ENCODE assay signal across 7 cellular contexts in the genomic region with DNA sequence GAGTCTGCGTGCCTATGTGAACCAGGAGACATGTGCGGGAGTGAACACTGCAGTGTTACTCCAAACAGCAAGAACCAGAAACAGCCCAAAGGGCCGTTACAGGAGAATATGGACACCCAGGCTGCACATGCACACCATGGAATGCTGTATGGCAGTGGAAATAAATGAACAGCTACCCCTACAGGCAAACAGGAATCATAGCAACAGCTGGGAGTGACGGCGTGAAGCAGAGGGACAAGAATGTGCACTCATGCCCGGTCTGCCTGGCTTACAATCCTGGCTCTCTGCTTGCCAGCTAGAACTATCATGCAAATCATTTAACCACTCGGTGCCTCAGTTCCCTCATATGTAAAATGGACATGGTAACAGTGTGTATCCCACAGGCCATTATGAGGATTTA. TPM values are rescaled to one million over a fixed set of nuclear protein-coding genes. Genes with fewer than 3 reads are reported as not detected.
DNase-seq lines count a peak whose midpoint lies in the region; ATAC-seq and TF ChIP-seq lines count a peak whose summit lies in the region.

No MANE protein-coding gene starts in this region.

- H3K4me2 ChIP-seq in Karpas-422 (ENCODE audit: low read depth, low read length, poor library complexity, severe bottlenecking) = no peak overlapping the region

- no peaks in the 10 kb centered on the region for H3K79me2 ChIP-seq in Karpas-422 (ENCODE audit: low read length)

- H3K9me3 ChIP-seq in Karpas-422 (ENCODE audit: low read length) (no peaks in the 10 kb centered on the region), body of pancreas (no peaks in the 10 kb centered on the region)

- H3K27ac ChIP-seq in Karpas-422 (ENCODE audit: low read length) = no peak overlapping the region
- no peak overlapping the region for H3K27ac ChIP-seq in body of pancreas
- H3K27ac ChIP-seq in layer of hippocampus (ENCODE audit: low read depth, low read length) = peak overlapping the region; percentile 46

- H3K4me3 ChIP-seq in Karpas-422 (ENCODE audit: low read length) (no peak overlapping the region), body of pancreas (no peak overlapping the region)

- ATAC-seq in body of pancreas (peak; percentile 77), HG03175 (IDR thresholded peaks at IDR 0.05; ENCODE audit: unreplicated experiment) (no peak), GM21390 (IDR thresholded peaks at IDR 0.05; ENCODE audit: unreplicated experiment) (no peak)

- no peak overlapping the region for H2AFZ ChIP-seq in Karpas-422 (ENCODE audit: low read length)

- H4K20me1 ChIP-seq in Karpas-422 (ENCODE audit: insufficient read depth, low read depth, low read length) = no peaks in the 10 kb centered on the region

- DNase-seq in G401 (ENCODE audit: low spot score) = peak; percentile 34
- DNase-seq in Karpas-422 = peak; percentile 63
- DNase-seq in body of pancreas = peak; percentile 30 to 43 (median 32)
- no peak for DNase-seq in activated naive CD4-positive, alpha-beta T cell (lab: John Stamatoyannopoulos, UW)

- no peak for TF ChIP-seq POLR2A in body of pancreas (IDR thresholded peaks at IDR 0.05)

- H3K9ac ChIP-seq in Karpas-422 (ENCODE audit: low read length) = no peak overlapping the region

- H3K9me2 ChIP-seq in Karpas-422 (replicated peaks; ENCODE audit: insufficient read depth, low read length) = no peaks in the 10 kb centered on the region

- in situ Hi-C loops in G401 (cut with HindIII; ENCODE audit: low sequenced_read_pairs) = no loop called here

- intact Hi-C loops in body of pancreas (cut with DNase I) = no loop called here

- 40 to 60% methylated on average over 1 to 3 of the region's 7 CpGs for WGBS in body of pancreas, 2 donors

- H3K36me3 ChIP-seq in Karpas-422 (ENCODE audit: insufficient read depth, low read length) (no peaks in the 10 kb centered on the region; the same call in 1 of the 2 replicates), body of pancreas (replicated peaks in 1 of 2; ENCODE audit: insufficient read depth in 1 of 2, low read depth in 2 of 2) (no peaks in the 10 kb centered on the region)

- TF ChIP-seq CTCF in body of pancreas (IDR thresholded peaks at IDR 0.05) = peak in 5 of 7 experiments; percentile 17 to 47 (median 39)

- H3K27me3 ChIP-seq in Karpas-422 (ENCODE audit: low read length) (no peaks in the 10 kb centered on the region), body of pancreas (no peaks in the 10 kb centered on the region), layer of hippocampus (ENCODE audit: control insufficient read depth, insufficient read depth, low read length) (no peaks in the 10 kb centered on the region)

- H3K4me1 ChIP-seq in Karpas-422 (ENCODE audit: low read length) (peaks cover 2% of the 10 kb centered on the region), body of pancreas (no peaks in the 10 kb centered on the region)

RNA-seq across cellular contexts. Expression of a gene that starts 16.6 kb away (rescaled TPM):
- total RNA-seq in G401 (2014; rRNA removed; shearing (Covaris generic)) = 27.2 and 28.2 TPM in 2 replicates
- total RNA-seq in Karpas-422 (2014; rRNA removed; shearing (Covaris generic); ENCODE audit: low replicate concordance) = 8.2 and 20.7 TPM in 2 replicates
- total RNA-seq in body of pancreas = 10 to 100 TPM; 12.9 to 15.3 TPM

RNA-seq across cellular contexts. Expression of a gene that starts 27.2 kb away (rescaled TPM):
- 18.6 and 36.0 TPM in 2 replicates for total RNA-seq in G401 (2014; rRNA removed; shearing (Covaris generic))
- 80.3 and 115 TPM in 2 replicates for total RNA-seq in Karpas-422 (2014; rRNA removed; shearing (Covaris generic); ENCODE audit: low replicate concordance)
- 10 to 100 TPM; 59.4 to 77.1 TPM for total RNA-seq in body of pancreas

RNA-seq across cellular contexts. Expression of a gene that starts 33.1 kb away (rescaled TPM):
- total RNA-seq in G401 (2014; rRNA removed; shearing (Covaris generic)) = 4.6 and 10.8 TPM in 2 replicates
- 0.34 and 2.5 TPM in 2 replicates for total RNA-seq in Karpas-422 (2014; rRNA removed; shearing (Covaris generic); ENCODE audit: low replicate concordance)
- total RNA-seq in body of pancreas = 10 to 100 TPM in 1 of 2 donors, 1 to 10 TPM in 1; 5.4 to 10.9 TPM

RNA-seq across cellular contexts. Expression of a gene that starts 48.1 kb away (rescaled TPM):
- total RNA-seq in G401 (2014; rRNA removed; shearing (Covaris generic)) = 0.12 and 0.98 TPM in 2 replicates
- total RNA-seq in Karpas-422 (2014; rRNA removed; shearing (Covaris generic); ENCODE audit: low replicate concordance) = not detected in 2 replicates
- total RNA-seq in body of pancreas = 10 to 100 TPM in 1 of 2 donors, 1 to 10 TPM in 1; 6.5 to 13.8 TPM

RNA-seq across cellular contexts. Expression of a gene that starts 55.6 kb away (rescaled TPM):
- total RNA-seq in G401 (2014; rRNA removed; shearing (Covaris generic)) = 2.7 and 14.2 TPM in 2 replicates
- total RNA-seq in Karpas-422 (2014; rRNA removed; shearing (Covaris generic); ENCODE audit: low replicate concordance) = 1.7 TPM in 1 of 2 replicates, not detected in the other
- 10 to 100 TPM; 13.2 to 40.9 TPM for total RNA-seq in body of pancreas

Comparison
In these comparisons a context has a peak if more than half of its experiments do, and no peak if none do; other contexts are left out.
1. DNase-seq: peak in G401 (single experiment), Karpas-422 (single experiment) and body of pancreas (4 of 4); none in activated naive CD4-positive, alpha-beta T cell (0 of 4).